Comparison of ENCODE assay signal across 8 cellular contexts in genomic region chr5:176416965-176417364, GRCh38. TPM values are rescaled to one million over a fixed set of nuclear protein-coding genes. Genes with fewer than 3 reads are reported as not detected.
A peak's percentile ranks its signal among the peaks of the same experiment; 100 is the strongest.
DNase-seq lines count a peak whose midpoint lies in the region; ATAC-seq, FAIRE-seq and TF ChIP-seq lines count a peak whose summit lies in the region.

No MANE protein-coding gene starts in this region.

- TF ChIP-seq RAD21 in K562 (CRISPR knock-in tag; conservative IDR thresholded peaks at IDR 0.05 in 1 of 2, IDR thresholded peaks at IDR 0.05 in 1 of 2): no peak

- TF ChIP-seq POLR2A in K562 (conservative IDR thresholded peaks at IDR 0.05): no peak

- 46% methylated on average over 10 of the region's 11 CpGs for WGBS in K562 (ENCODE audit: insufficient coverage, low coverage, missing lambda C conversion rate)

- intact Hi-C loops in K562 (cut with micrococcal nuclease): loop anchor here (1.0 to 10.0 kb wide), 5 partner anchors 31 to 200 kb away; partner anchors contain the start of gene FAF2

- H3K36me3 Mint-ChIP-seq in stimulated activated naive CD8-positive, alpha-beta T cell treated with anti-CD3 and anti-CD28 coated beads, Interleukin-15, Interleukin-2, amounts not matched to agents 100 ng/mL and 50 ng/mL, for 24 hours (ENCODE audit: low read depth): no peaks in the 10 kb centered on the region

- H3K27ac Mint-ChIP-seq in stimulated activated naive CD8-positive, alpha-beta T cell treated with anti-CD3 and anti-CD28 coated beads, Interleukin-15, Interleukin-2, amounts not matched to agents 100 ng/mL and 50 ng/mL, for 24 hours: no peak overlapping the region

- H2AFZ ChIP-seq in K562 (ENCODE audit: low read depth, low read length): peak overlapping the region; percentile 93

- peak overlapping the region; percentile 15 to 49; a peak in 2 of 4 replicates for H3K9ac ChIP-seq in K562 (ENCODE audit: insufficient read depth in 1 of 2, low read depth in 2 of 2, low read length in 2 of 2)

- H4K20me1 ChIP-seq in K562 (replicated peaks; ENCODE audit: control insufficient read depth, insufficient read depth, low read length): peaks cover 3% of the 10 kb centered on the region; the same call in 1 of the 2 replicates

- H3K4me2 ChIP-seq in K562 (ENCODE audit: insufficient read depth, low read length): peak overlapping the region; percentile 66

- in situ Hi-C loops in K562 (cut with MboI): no loop called here

- H3K36me3 ChIP-seq in K562 (ENCODE audit: control insufficient read depth, insufficient read depth, low read length) (0 out of 3 replicates have a peak, but pooled peaks cover 4% of the 10 kb centered on the region), muscle layer of duodenum (ENCODE audit: control insufficient read depth in 1 of 2, insufficient read depth in 2 of 2, low read length in 2 of 2) (no peaks in the 10 kb centered on the region)

- H3K27me3 Mint-ChIP-seq in stimulated activated naive CD8-positive, alpha-beta T cell treated with anti-CD3 and anti-CD28 coated beads, Interleukin-15, Interleukin-2, amounts not matched to agents 100 ng/mL and 50 ng/mL, for 24 hours: no peaks in the 10 kb centered on the region

- peak overlapping the region; percentile 62 for H3K4me3 Mint-ChIP-seq in stimulated activated naive CD8-positive, alpha-beta T cell treated with anti-CD3 and anti-CD28 coated beads, Interleukin-15, Interleukin-2, amounts not matched to agents 100 ng/mL and 50 ng/mL, for 24 hours

- no peak for ATAC-seq in stimulated activated naive CD8-positive, alpha-beta T cell treated with anti-CD3 and anti-CD28 coated beads, Interleukin-15, Interleukin-2, amounts not matched to agents 100 U/mL and 50 U/mL, for 24 hours
- no peak for ATAC-seq in K562
- ATAC-seq in GM21529 (IDR thresholded peaks at IDR 0.05; ENCODE audit: unreplicated experiment): no peak
- no peak for ATAC-seq in GM19467 (IDR thresholded peaks at IDR 0.05; ENCODE audit: unreplicated experiment)

- POLR2A ChIA-PET in K562 (lab: Yijun Ruan, JAX): interaction anchor here (0.6 to 1.7 kb wide), 3 partner anchors 10 to 364 kb away, joined by 3 to 6 read pairs (median 3); no protein-coding TSS in a partner anchor

- no peak for FAIRE-seq in K562 (lab: Jason Lieb, UNC)

- CTCF ChIA-PET in K562 (lab: Yijun Ruan, JAX; ENCODE audit: low intra/inter-chr PET ratio): interaction anchor here (0.6 to 1.7 kb wide), 7 partner anchors 126 to 194 kb away, joined by 3 to 11 read pairs (median 4); partner anchors contain the start of gene GPRIN1

- BruUV-seq in K562 (replicated peaks; lab: Mats Ljungman, UMichigan): no TSS peak

- peaks cover 4% of the 10 kb centered on the region for H3K9me1 ChIP-seq in K562 (ENCODE audit: control insufficient read depth, insufficient read depth, low read length)

- H3K27ac ChIP-seq in K562 (ENCODE audit: extremely low read depth, low read depth, low read length) (no peak overlapping the region), muscle layer of duodenum (ENCODE audit: low read length) (no peak overlapping the region)

- H3K4me1 Mint-ChIP-seq in stimulated activated naive CD8-positive, alpha-beta T cell treated with anti-CD3 and anti-CD28 coated beads, Interleukin-15, Interleukin-2, amounts not matched to agents 100 ng/mL and 50 ng/mL, for 24 hours (ENCODE audit: low read depth): peaks cover 30% of the 10 kb centered on the region

- H3K4me1 ChIP-seq in K562 (replicated peaks in 1 of 2; ENCODE audit: control insufficient read depth in 2 of 2, insufficient read depth in 2 of 2, low read length in 2 of 2) (peaks cover 12 to 17% of the 10 kb centered on the region in 2 experiments; a peak in 4 of 5 replicates), muscle layer of duodenum (ENCODE audit: control insufficient read depth in 1 of 2, insufficient read depth in 2 of 2, low read length in 2 of 2) (peaks cover 29 to 41% of the 10 kb centered on the region in 2 donors)

- H3K27me3 ChIP-seq in K562 (ENCODE audit: control insufficient read depth in 2 of 2, insufficient read depth in 2 of 2, low read length in 2 of 2) (no peaks in the 10 kb centered on the region), muscle layer of duodenum (ENCODE audit: low read depth, low read length) (no peaks in the 10 kb centered on the region)

- peaks cover 21% of the 10 kb centered on the region for H3K79me2 ChIP-seq in K562 (ENCODE audit: control insufficient read depth, insufficient read depth, low read length)

- no peaks in the 10 kb centered on the region for H3K9me3 Mint-ChIP-seq in stimulated activated naive CD8-positive, alpha-beta T cell treated with anti-CD3 and anti-CD28 coated beads, Interleukin-15, Interleukin-2, amounts not matched to agents 100 ng/mL and 50 ng/mL, for 24 hours

- no peak for TF ChIP-seq EP300 in K562 (IDR thresholded peaks at IDR 0.05; ENCODE audit: low read length)

- H3K9me3 ChIP-seq in K562 (replicated peaks; ENCODE audit: control insufficient read depth, insufficient read depth, low read depth, low read length) (peaks cover 4% of the 10 kb centered on the region), muscle layer of duodenum (ENCODE audit: control insufficient read depth in 1 of 2, low read length in 2 of 2) (no peaks in the 10 kb centered on the region)

- H3K4me3 ChIP-seq in K562 (no peak overlapping the region), muscle layer of duodenum (ENCODE audit: low read depth in 1 of 2, low read length in 2 of 2) (peak overlapping the region; percentile 26 to 55)

- DNase-seq in stimulated activated naive CD8-positive, alpha-beta T cell treated with anti-CD3 and anti-CD28 coated beads, Interleukin-15, Interleukin-2, amounts not matched to agents 100 U/mL and 50 U/mL, for 24 hours: no peak
- DNase-seq in K562 (ENCODE audit: extremely low read depth in 1 of 4, low spot score in 3 of 4) (no peak), COR-L47 (lab: John Stamatoyannopoulos, UW) (no peak), NCI-H2029 (lab: John Stamatoyannopoulos, UW) (no peak)

- no peak for TF ChIP-seq CTCF in K562 (IDR thresholded peaks at IDR 0.05 in 2 of 3, conservative IDR thresholded peaks at IDR 0.05 in 1 of 3; ENCODE audit: insufficient read depth in 2 of 3, low read depth in 1 of 3, low read length in 3 of 3)

RNA-seq across cellular contexts. Expression of gene CLTB, which starts 0.6 kb away (rescaled TPM):
- total RNA-seq in K562 (2011; cell fraction: chromatin; rRNA removed; ENCODE audit: low replicate concordance): 8.7 and 27.7 TPM in 2 replicates
- total RNA-seq in K562 (2011; cell fraction: nucleolus; rRNA removed): 17.0 and 19.1 TPM in 2 replicates
- total RNA-seq in K562 (2011; cell fraction: nucleoplasm; rRNA removed): 18.7 and 31.4 TPM in 2 replicates
- 111 and 117 TPM in 2 replicates for total RNA-seq in K562 (2014; rRNA removed)
- total RNA-seq in K562 (2014; rRNA removed; fragmentation: Illumina TruSeq; extraction: Trizol): 15.2 and 17.4 TPM in 2 replicates
- total RNA-seq in K562 (2015; rRNA removed; fragmentation: Illumina TruSeq; extraction: Trizol): 39.0 and 39.7 TPM in 2 replicates
- total RNA-seq in K562 (2021): 54.7 and 69.0 TPM in 2 replicates
- polyA plus RNA-seq in K562 (2011; rRNA removed): 33.1 and 41.1 TPM in 2 replicates
- polyA plus RNA-seq in K562 (2011; cell fraction: cytosol; rRNA removed): 47.3 and 113 TPM in 2 replicates
- 28.1 and 43.0 TPM in 2 replicates for polyA plus RNA-seq in K562 (2011; cell fraction: nucleus; rRNA removed)
- polyA plus RNA-seq in K562 (2012): 55.6 and 65.9 TPM in 2 replicates
- polyA plus RNA-seq in K562 (2014; fragmentation: Illumina TruSeq; extraction: Trizol): 31.4 and 55.9 TPM in 2 replicates
- 1 to 10 TPM; 1.8 to 3.5 TPM for polyA plus RNA-seq in K562 (2014; fragmentation: Nextera tagmentation; extraction: Ambion mirVana)
- 84.2 and 84.6 TPM in 2 replicates for polyA plus RNA-seq in K562 (2014; rRNA removed)
- polyA minus RNA-seq in K562 (2011; rRNA and poly(A)+ RNA removed): 17.0 and 24.2 TPM in 2 replicates
- 25.4 and 28.5 TPM in 2 replicates for polyA minus RNA-seq in K562 (2011; cell fraction: cytosol; rRNA and poly(A)+ RNA removed)
- polyA minus RNA-seq in K562 (2011; cell fraction: nucleus; rRNA and poly(A)+ RNA removed): 7.8 and 8.3 TPM in 2 replicates

RNA-seq across cellular contexts. Expression of gene HIGD2A, which starts 28.4 kb away (rescaled TPM):
- total RNA-seq in K562 (2011; cell fraction: chromatin; rRNA removed; ENCODE audit: low replicate concordance): 8.9 and 23.0 TPM in 2 replicates
- total RNA-seq in K562 (2011; cell fraction: nucleolus; rRNA removed): 31.7 and 39.2 TPM in 2 replicates
- 38.3 and 59.1 TPM in 2 replicates for total RNA-seq in K562 (2011; cell fraction: nucleoplasm; rRNA removed)
- total RNA-seq in K562 (2014; rRNA removed): 193 and 230 TPM in 2 replicates
- 86.1 and 94.7 TPM in 2 replicates for total RNA-seq in K562 (2014; rRNA removed; fragmentation: Illumina TruSeq; extraction: Trizol)
- 161 and 163 TPM in 2 replicates for total RNA-seq in K562 (2015; rRNA removed; fragmentation: Illumina TruSeq; extraction: Trizol)
- total RNA-seq in K562 (2021): 150 and 154 TPM in 2 replicates
- polyA plus RNA-seq in K562 (2011; rRNA removed): 121 and 166 TPM in 2 replicates
- 306 and 470 TPM in 2 replicates for polyA plus RNA-seq in K562 (2011; cell fraction: cytosol; rRNA removed)
- polyA plus RNA-seq in K562 (2011; cell fraction: nucleus; rRNA removed): 70.5 and 75.2 TPM in 2 replicates
- polyA plus RNA-seq in K562 (2012): 187 and 315 TPM in 2 replicates
- 144 and 249 TPM in 2 replicates for polyA plus RNA-seq in K562 (2014; fragmentation: Illumina TruSeq; extraction: Trizol)
- polyA plus RNA-seq in K562 (2014; fragmentation: Nextera tagmentation; extraction: Ambion mirVana): 100 to 1,000 TPM; 232 to 235 TPM
- 264 and 272 TPM in 2 replicates for polyA plus RNA-seq in K562 (2014; rRNA removed)
- 38.5 and 45.4 TPM in 2 replicates for polyA minus RNA-seq in K562 (2011; rRNA and poly(A)+ RNA removed)
- 64.4 and 107 TPM in 2 replicates for polyA minus RNA-seq in K562 (2011; cell fraction: cytosol; rRNA and poly(A)+ RNA removed)
- 21.5 and 40.7 TPM in 2 replicates for polyA minus RNA-seq in K562 (2011; cell fraction: nucleus; rRNA and poly(A)+ RNA removed)

RNA-seq across cellular contexts. Expression of gene NOP16, which starts 28.6 kb away (rescaled TPM):
- total RNA-seq in K562 (2011; cell fraction: chromatin; rRNA removed; ENCODE audit: low replicate concordance): 76.0 and 149 TPM in 2 replicates
- total RNA-seq in K562 (2011; cell fraction: nucleolus; rRNA removed): 135 and 143 TPM in 2 replicates
- 111 and 128 TPM in 2 replicates for total RNA-seq in K562 (2011; cell fraction: nucleoplasm; rRNA removed)
- total RNA-seq in K562 (2014; rRNA removed): 92.5 and 116 TPM in 2 replicates
- total RNA-seq in K562 (2014; rRNA removed; fragmentation: Illumina TruSeq; extraction: Trizol): 80.3 and 98.2 TPM in 2 replicates
- total RNA-seq in K562 (2015; rRNA removed; fragmentation: Illumina TruSeq; extraction: Trizol): 143 and 148 TPM in 2 replicates
- total RNA-seq in K562 (2021): 116 and 120 TPM in 2 replicates
- polyA plus RNA-seq in K562 (2011; rRNA removed): 121 and 136 TPM in 2 replicates
- polyA plus RNA-seq in K562 (2011; cell fraction: cytosol; rRNA removed): 104 and 115 TPM in 2 replicates
- 133 and 168 TPM in 2 replicates for polyA plus RNA-seq in K562 (2011; cell fraction: nucleus; rRNA removed)
- 49.6 and 125 TPM in 2 replicates for polyA plus RNA-seq in K562 (2012)
- 161 and 166 TPM in 2 replicates for polyA plus RNA-seq in K562 (2014; fragmentation: Illumina TruSeq; extraction: Trizol)
- polyA plus RNA-seq in K562 (2014; fragmentation: Nextera tagmentation; extraction: Ambion mirVana): 100 to 1,000 TPM; 183 to 342 TPM
- polyA plus RNA-seq in K562 (2014; rRNA removed): 174 and 221 TPM in 2 replicates
- 60.7 and 71.9 TPM in 2 replicates for polyA minus RNA-seq in K562 (2011; rRNA and poly(A)+ RNA removed)
- 42.1 and 58.9 TPM in 2 replicates for polyA minus RNA-seq in K562 (2011; cell fraction: cytosol; rRNA and poly(A)+ RNA removed)
- polyA minus RNA-seq in K562 (2011; cell fraction: nucleus; rRNA and poly(A)+ RNA removed): 83.7 and 100 TPM in 2 replicates

RNA-seq across cellular contexts. Expression of gene FAF2, which starts 31.2 kb away (rescaled TPM):
- 48.2 and 98.0 TPM in 2 replicates for total RNA-seq in K562 (2011; cell fraction: chromatin; rRNA removed; ENCODE audit: low replicate concordance)
- 45.0 and 52.5 TPM in 2 replicates for total RNA-seq in K562 (2011; cell fraction: nucleolus; rRNA removed)
- 70.0 and 90.6 TPM in 2 replicates for total RNA-seq in K562 (2011; cell fraction: nucleoplasm; rRNA removed)
- total RNA-seq in K562 (2014; rRNA removed) (25.6 and 29.0 TPM in 2 replicates), K562 (2014; rRNA removed; fragmentation: Illumina TruSeq; extraction: Trizol) (37.8 and 41.6 TPM in 2 replicates), K562 (2015; rRNA removed; fragmentation: Illumina TruSeq; extraction: Trizol) (35.4 and 36.1 TPM in 2 replicates), K562 (2021) (33.7 and 37.7 TPM in 2 replicates)
- polyA plus RNA-seq in K562 (2011; rRNA removed) (38.6 and 44.6 TPM in 2 replicates), K562 (2014; fragmentation: Illumina TruSeq; extraction: Trizol) (41.9 and 43.4 TPM in 2 replicates), K562 (2014; fragmentation: Nextera tagmentation; extraction: Ambion mirVana) (10 to 100 TPM; 25.2 to 32.8 TPM), K562 (2014; rRNA removed) (25.0 and 30.3 TPM in 2 replicates)
- 22.1 and 28.9 TPM in 2 replicates for polyA plus RNA-seq in K562 (2011; cell fraction: cytosol; rRNA removed)
- 33.7 and 37.6 TPM in 2 replicates for polyA plus RNA-seq in K562 (2011; cell fraction: nucleus; rRNA removed)
- polyA plus RNA-seq in K562 (2012): 23.2 and 26.6 TPM in 2 replicates
- polyA minus RNA-seq in K562 (2011; rRNA and poly(A)+ RNA removed): 63.2 and 66.8 TPM in 2 replicates
- polyA minus RNA-seq in K562 (2011; cell fraction: cytosol; rRNA and poly(A)+ RNA removed): 22.9 and 31.1 TPM in 2 replicates
- 12.4 and 23.8 TPM in 2 replicates for polyA minus RNA-seq in K562 (2011; cell fraction: nucleus; rRNA and poly(A)+ RNA removed)

RNA-seq across cellular contexts. Expression of gene ARL10, which starts 51.7 kb away (rescaled TPM):
- 0.05 and 0.53 TPM in 2 replicates for total RNA-seq in K562 (2011; cell fraction: chromatin; rRNA removed; ENCODE audit: low replicate concordance)
- not detected in 2 replicates for total RNA-seq in K562 (2011; cell fraction: nucleolus; rRNA removed)
- 0.07 and 0.08 TPM in 2 replicates for total RNA-seq in K562 (2011; cell fraction: nucleoplasm; rRNA removed)
- total RNA-seq in K562 (2014; rRNA removed) (2.0 TPM in 1 of 2 replicates, not detected in the other), K562 (2014; rRNA removed; fragmentation: Illumina TruSeq; extraction: Trizol) (0.40 TPM in 1 of 2 replicates, not detected in the other), K562 (2015; rRNA removed; fragmentation: Illumina TruSeq; extraction: Trizol) (0.40 and 0.45 TPM in 2 replicates), K562 (2021) (0.38 and 1.2 TPM in 2 replicates)
- polyA plus RNA-seq in K562 (2011; rRNA removed) (0.01 and 0.11 TPM in 2 replicates), K562 (2014; fragmentation: Illumina TruSeq; extraction: Trizol) (0.69 TPM in 1 of 2 replicates, not detected in the other), K562 (2014; fragmentation: Nextera tagmentation; extraction: Ambion mirVana) (under 1 TPM; under 0.01 to 0.31 TPM), K562 (2014; rRNA removed) (not detected in 2 replicates)
- under 0.01 TPM in 1 of 2 replicates, not detected in the other for polyA plus RNA-seq in K562 (2011; cell fraction: cytosol; rRNA removed)
- 0.03 and 0.46 TPM in 2 replicates for polyA plus RNA-seq in K562 (2011; cell fraction: nucleus; rRNA removed)
- polyA plus RNA-seq in K562 (2012): 0.03 and 0.34 TPM in 2 replicates
- polyA minus RNA-seq in K562 (2011; rRNA and poly(A)+ RNA removed): 0.35 TPM in 1 of 2 replicates, not detected in the other
- not detected in 2 replicates for polyA minus RNA-seq in K562 (2011; cell fraction: cytosol; rRNA and poly(A)+ RNA removed)
- not detected in 2 replicates for polyA minus RNA-seq in K562 (2011; cell fraction: nucleus; rRNA and poly(A)+ RNA removed)
